In genomic region chr6:99545442-99545841, GRCh38 we compare ENCODE assay signal across 26 cellular contexts.
"Had no signal": no experiment of that assay in that cellular context is flagged by ENCODE, and none has a peak within 500 bp of the region (broad histone marks: within the 10 kb centered on the region; RNA-seq: fewer than 3 reads in every experiment).

No MANE protein-coding gene starts in this region.

- ATAC-seq: heart right ventricle; left cardiac atrium; left lung; naive thymus-derived CD8-positive, alpha-beta T cell; psoas muscle; right cardiac atrium; stimulated activated effector memory CD8-positive, alpha-beta T cell treated with anti-CD3 and anti-CD28 coated beads, Interleukin-12 subunit alpha, Interleukin-12 subunit beta, amount 100 ng/mL, for 72 hours had no signal

- DNase-seq: dorsolateral prefrontal cortex; effector CD4-positive, alpha-beta T cell; endodermal cell; erythroblast; esophagus squamous epithelium; foreskin melanocyte; glutamatergic neuron; heart right ventricle; hippocampal formation; left cardiac atrium; left lung; mesendoderm; naive thymus-derived CD8-positive, alpha-beta T cell; nephron progenitor cell; nucleus accumbens; ovary; psoas muscle; right cardiac atrium; sigmoid colon; stimulated activated CD4-positive, alpha-beta T cell treated with anti-CD3 and anti-CD28 coated beads, Interleukin-2, amount 100 ng/mL, for 24 hours; stimulated activated CD4-positive, alpha-beta T cell treated with anti-CD3 and anti-CD28 coated beads, Interleukin-4, amount 100 ng/mL, for 24 hours; stimulated activated naive CD4-positive, alpha-beta T cell treated with Interleukin-2 at 50 U/mL for 16 hours; upper lobe of left lung had no signal

- H3K9me3 Mint-ChIP-seq: endodermal cell; naive thymus-derived CD8-positive, alpha-beta T cell; nephron progenitor cell; stimulated activated effector memory CD8-positive, alpha-beta T cell treated with anti-CD3 and anti-CD28 coated beads, Interleukin-12 subunit alpha, Interleukin-12 subunit beta, amount 100 ng/mL, for 72 hours had no signal

- H3K4me3 ChIP-seq: dorsolateral prefrontal cortex, esophagus squamous epithelium, heart right ventricle, left lung, ovary, psoas muscle, sigmoid colon, thoracic aorta, tibial nerve, upper lobe of left lung had no signal

- H3K4me1 Mint-ChIP-seq: endodermal cell, nephron progenitor cell had no signal

- H3K36me3 ChIP-seq: ovary had no signal

- H3K27ac ChIP-seq: esophagus squamous epithelium, heart right ventricle, left lung, ovary, psoas muscle, sigmoid colon, thoracic aorta, tibial nerve, upper lobe of left lung had no signal

- H3K4me3 Mint-ChIP-seq: endodermal cell; naive thymus-derived CD8-positive, alpha-beta T cell; nephron progenitor cell; stimulated activated effector memory CD8-positive, alpha-beta T cell treated with anti-CD3 and anti-CD28 coated beads, Interleukin-12 subunit alpha, Interleukin-12 subunit beta, amount 100 ng/mL, for 72 hours had no signal

- H3K27me3 ChIP-seq: dorsolateral prefrontal cortex, esophagus squamous epithelium, heart right ventricle, left lung, ovary, sigmoid colon, tibial nerve, upper lobe of left lung had no signal

- H3K27ac Mint-ChIP-seq: endodermal cell; nephron progenitor cell; stimulated activated effector memory CD8-positive, alpha-beta T cell treated with anti-CD3 and anti-CD28 coated beads, Interleukin-12 subunit alpha, Interleukin-12 subunit beta, amount 100 ng/mL, for 72 hours had no signal

- H3K4me1 ChIP-seq: esophagus squamous epithelium, left lung, sigmoid colon, tibial nerve, upper lobe of left lung had no signal

- H3K9me3 ChIP-seq: esophagus squamous epithelium, heart right ventricle, left lung, ovary, psoas muscle, sigmoid colon, thoracic aorta, tibial nerve, upper lobe of left lung had no signal

- H3K27me3 Mint-ChIP-seq: naive thymus-derived CD8-positive, alpha-beta T cell had no signal
